Comparison of ENCODE assay signal across 19 cellular contexts in the genomic region with DNA sequence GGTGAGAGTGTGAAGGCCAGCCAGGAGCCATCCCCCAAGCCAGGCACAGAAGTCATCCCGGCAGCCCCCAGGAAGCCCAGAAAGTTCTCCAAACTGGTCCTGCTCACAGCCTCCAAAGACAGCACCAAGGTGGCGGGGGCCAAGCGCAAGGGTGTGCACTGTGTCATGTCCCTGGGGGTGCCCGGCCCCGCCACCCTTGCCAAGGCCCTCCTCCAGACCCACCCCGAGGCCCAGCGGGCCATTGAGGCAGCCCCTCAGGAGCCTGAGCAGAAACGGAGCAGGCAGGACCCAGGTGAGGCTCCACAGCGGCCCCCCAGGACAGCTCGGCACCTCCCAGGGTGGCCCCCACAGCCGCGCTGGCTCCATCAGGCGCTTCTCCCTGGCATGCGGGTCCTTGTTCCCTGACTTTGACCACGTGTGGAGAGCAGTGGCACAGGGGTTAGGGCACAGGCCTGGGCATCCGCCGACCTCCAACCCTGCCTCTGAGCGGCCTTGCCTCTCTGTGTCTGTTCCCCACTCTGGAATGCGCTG. TPM values are rescaled to one million over a fixed set of nuclear protein-coding genes. Genes with fewer than 3 reads are reported as not detected.
DNase-seq lines count a peak whose midpoint lies in the region; ATAC-seq, FAIRE-seq and TF ChIP-seq lines count a peak whose summit lies in the region.
"Had no signal": no experiment of that assay in that cellular context is flagged by ENCODE, and none has a peak within 500 bp of the region (broad histone marks: within the 10 kb centered on the region; RNA-seq: fewer than 3 reads in every experiment).

No MANE protein-coding gene starts in this region.

- H3K27me3 ChIP-seq in H7 (ENCODE audit: control insufficient read depth, insufficient read depth, low read length) (no peaks in the 10 kb centered on the region), HepG2 (ENCODE audit: control insufficient read depth in 1 of 2, insufficient read depth in 2 of 2, low read length in 2 of 2) (no peaks in the 10 kb centered on the region)

- no peaks in the 10 kb centered on the region for H3K36me3 Mint-ChIP-seq in activated B cell treated with CpG ODN at 0.5 μM for 24 hours (ENCODE audit: low read depth)
- H3K36me3 Mint-ChIP-seq in stimulated activated naive B cell treated with anti-CD40 and anti-IgM and Interleukin-4, amounts not matched to agents 10 μg/mL and 1 μg/mL and 100 μg/mL, for 72 hours, result peaks cover 15 to 21% of the 10 kb centered on the region in 2 donors
- H3K36me3 Mint-ChIP-seq in activated CD8-positive, alpha-beta memory T cell treated with anti-CD3 and anti-CD28 coated beads, Interleukin-2, amount 10 ng/mL, durations not matched to agents 7 days and 5 days, result no peaks in the 10 kb centered on the region

- no peaks in the 10 kb centered on the region for H3K27me3 Mint-ChIP-seq in activated B cell treated with CpG ODN at 0.5 μM for 24 hours
- no peaks in the 10 kb centered on the region for H3K27me3 Mint-ChIP-seq in stimulated activated naive B cell treated with anti-CD40 and anti-IgM and Interleukin-4, amounts not matched to agents 10 μg/mL and 1 μg/mL and 100 μg/mL, for 72 hours
- no peaks in the 10 kb centered on the region for H3K27me3 Mint-ChIP-seq in activated CD8-positive, alpha-beta memory T cell treated with anti-CD3 and anti-CD28 coated beads, Interleukin-2, amount 10 ng/mL, durations not matched to agents 7 days and 5 days

- BruUV-seq in HepG2 (replicated peaks; lab: Mats Ljungman, UMichigan), result no TSS peak

- FAIRE-seq in HepG2 (lab: Jason Lieb, UNC), result no peak
- FAIRE-seq: A549 had no signal

- TF ChIP-seq EP300 in HepG2 (IDR thresholded peaks at IDR 0.05; ENCODE audit: low read depth in 2 of 2, low read length in 2 of 2) (no peak), HepG2 (CRISPR knock-in tag; IDR thresholded peaks at IDR 0.05; ENCODE audit: borderline replicate concordance) (no peak)

- H3K9me3 ChIP-seq in HepG2 (ENCODE audit: low read length), result no peaks in the 10 kb centered on the region
- H3K9me3 ChIP-seq: A549, HAP-1 had no signal

- no peak overlapping the region for H3K27ac ChIP-seq in HepG2 (ENCODE audit: extremely low read length, insufficient read depth, low read length)
- H3K27ac ChIP-seq: C4-2B had no signal

- peak overlapping the region; percentile 69 for H3K27ac Mint-ChIP-seq in activated B cell treated with CpG ODN at 0.5 μM for 24 hours
- peak overlapping the region; percentile 94 for H3K27ac Mint-ChIP-seq in stimulated activated naive B cell treated with anti-CD40 and anti-IgM and Interleukin-4, amounts not matched to agents 10 μg/mL and 1 μg/mL and 100 μg/mL, for 72 hours
- H3K27ac Mint-ChIP-seq in activated CD8-positive, alpha-beta memory T cell treated with anti-CD3 and anti-CD28 coated beads, Interleukin-2, amount 10 ng/mL, durations not matched to agents 7 days and 5 days, result no peak overlapping the region

- H2AFZ ChIP-seq in HepG2 (ENCODE audit: low read length), result no peak overlapping the region

- ATAC-seq in activated B cell treated with CpG ODN at 0.5 μM for 24 hours (ENCODE audit: low read depth) (no peak), HepG2 (no peak), GM19467 (IDR thresholded peaks at IDR 0.05; ENCODE audit: unreplicated experiment) (no peak), HG03175 (IDR thresholded peaks at IDR 0.05; ENCODE audit: unreplicated experiment) (no peak)
- no peak for ATAC-seq in stimulated activated naive B cell treated with anti-CD40 and anti-IgM and Interleukin-4, amounts not matched to agents 10 μg/mL and 1 μg/mL and 100 μg/mL, for 72 hours (replicated peaks)
- no peak for ATAC-seq in activated CD8-positive, alpha-beta memory T cell treated with anti-CD3 and anti-CD28 coated beads, Interleukin-2, amount 10 ng/mL, durations not matched to agents 7 days and 5 days

- no peak overlapping the region for H3K4me3 ChIP-seq in H7 (ENCODE audit: insufficient read depth, low read depth, low read length)
- H3K4me3 ChIP-seq in HepG2 (replicated peaks in 1 of 3; ENCODE audit: insufficient read depth in 1 of 3, low read depth in 2 of 3, low read length in 3 of 3), result no peak overlapping the region
- H3K4me3 ChIP-seq: A549, HAP-1 had no signal

- CTCF ChIA-PET in activated B cell treated with CpG ODN at 0.5 μM for 24 hours (lab: Charles Lee), result interaction anchor here (0.8 to 1.3 kb wide), 6 partner anchors 11 to 30 kb away, joined by 3 to 8 read pairs (median 4); partner anchors contain the start of gene FLYWCH2
- CTCF ChIA-PET in HepG2 (lab: Yijun Ruan, JAX; ENCODE audit: low intra/inter-chr PET ratio, low total read pairs), result no interaction called here
- CTCF ChIA-PET in activated CD8-positive, alpha-beta memory T cell treated with anti-CD3 and anti-CD28 coated beads, Interleukin-2, amount 10 ng/mL, durations not matched to agents 7 days and 5 days (lab: Charles Lee), result no interaction called here

- POLR2A ChIA-PET in activated B cell treated with CpG ODN at 0.5 μM for 24 hours (lab: Charles Lee) (interaction anchor here (0.6 to 1.5 kb wide), 7 partner anchors 8 to 554 kb away, joined by 7 to 26 read pairs (median 10); partner anchors contain the start of genes FLYWCH1, FLYWCH2 and SRRM2), HepG2 (lab: Yijun Ruan, JAX) (interaction anchor here (1.5 to 3.2 kb wide), 2 partner anchors 9 to 13 kb away, joined by 5 to 15 read pairs; partner anchors contain the start of gene FLYWCH2)

- DNase-seq in H7, result peak; percentile 33
- no peak for DNase-seq in activated B cell treated with CpG ODN at 0.5 μM for 24 hours
- DNase-seq in HepG2 (ENCODE audit: low spot score), result no peak
- no peak for DNase-seq in stimulated activated naive B cell treated with anti-CD40 and anti-IgM and Interleukin-4, amounts not matched to agents 10 μg/mL and 1 μg/mL and 100 μg/mL, for 72 hours
- no peak for DNase-seq in activated CD8-positive, alpha-beta memory T cell treated with anti-CD3 and anti-CD28 coated beads, Interleukin-2, amount 10 ng/mL, durations not matched to agents 7 days and 5 days
- DNase-seq: DMS79, NCI-H1417 treated with DMSO at 0.1 percent for 48 hours, NCI-H187 treated with DMSO at 0.1 percent for 48 hours, NCI-H345, NCI-H524 treated with DMSO at 0.1 percent for 48 hours, PC-3, RPMI8226, SIG-M5 had no signal

- H3K9ac ChIP-seq in HepG2 (ENCODE audit: insufficient read depth, low read depth, low read length), result no peak overlapping the region

- intact Hi-C loops in activated B cell treated with CpG ODN at 0.5 μM for 24 hours (cut with micrococcal nuclease) (loop anchor here (1.0 to 2.0 kb wide), 4 partner anchors 9 to 28 kb away; partner anchors contain the start of genes FLYWCH1 and FLYWCH2), HepG2 (cut with micrococcal nuclease; ENCODE audit: unreplicated experiment) (no loop called here)

- no peak for TF ChIP-seq CTCF in activated B cell treated with CpG ODN at 0.5 μM for 24 hours (IDR thresholded peaks at IDR 0.05)
- no peak for TF ChIP-seq CTCF in HepG2 (CRISPR knock-in tag; IDR thresholded peaks at IDR 0.05)

- H3K36me3 ChIP-seq in H7 (replicated peaks; ENCODE audit: control insufficient read depth, insufficient read depth, low read length) (peaks cover 2% of the 10 kb centered on the region), HepG2 (replicated peaks in 1 of 2; ENCODE audit: control insufficient read depth in 1 of 2, insufficient read depth in 2 of 2, low read length in 2 of 2) (peaks cover 2 to 4% of the 10 kb centered on the region in 2 experiments; a peak in 2 of 5 replicates)

- in situ Hi-C loops in HepG2 (cut with HindIII; ENCODE audit: extremely low pct_ligation_motif_present, low pct_unique_long_range_greater_than_20kb), result no loop called here

- 100% methylated on average over 4 of the region's 19 CpGs for WGBS in HepG2 (ENCODE audit: low lambda C conversion rate)

- no peak for TF ChIP-seq POLR2A in HepG2 (IDR thresholded peaks at IDR 0.05; ENCODE audit: insufficient read depth in 1 of 2, low read depth in 2 of 2, low read length in 2 of 2)

- H3K4me3 Mint-ChIP-seq in activated B cell treated with CpG ODN at 0.5 μM for 24 hours, result peak overlapping the region; percentile 55
- peak overlapping the region; percentile 37 to 56 for H3K4me3 Mint-ChIP-seq in stimulated activated naive B cell treated with anti-CD40 and anti-IgM and Interleukin-4, amounts not matched to agents 10 μg/mL and 1 μg/mL and 100 μg/mL, for 72 hours
- no peak overlapping the region for H3K4me3 Mint-ChIP-seq in activated CD8-positive, alpha-beta memory T cell treated with anti-CD3 and anti-CD28 coated beads, Interleukin-2, amount 10 ng/mL, durations not matched to agents 7 days and 5 days

- no peak overlapping the region for H3K4me2 ChIP-seq in HepG2 (ENCODE audit: low read depth, low read length)

- H3K4me1 ChIP-seq in HepG2 (ENCODE audit: insufficient read depth, low read length), result peaks cover 46% of the 10 kb centered on the region
- H3K4me1 ChIP-seq: HAP-1 had no signal

- H3K79me2 ChIP-seq in HepG2 (ENCODE audit: insufficient read depth, low read length), result no peaks in the 10 kb centered on the region

- no peaks in the 10 kb centered on the region; the same call in 1 of the 2 replicates for H4K20me1 ChIP-seq in HepG2 (ENCODE audit: insufficient read depth, low read length)

- H3K9me3 Mint-ChIP-seq in activated B cell treated with CpG ODN at 0.5 μM for 24 hours, result no peaks in the 10 kb centered on the region
- no peaks in the 10 kb centered on the region for H3K9me3 Mint-ChIP-seq in stimulated activated naive B cell treated with anti-CD40 and anti-IgM and Interleukin-4, amounts not matched to agents 10 μg/mL and 1 μg/mL and 100 μg/mL, for 72 hours
- no peaks in the 10 kb centered on the region for H3K9me3 Mint-ChIP-seq in activated CD8-positive, alpha-beta memory T cell treated with anti-CD3 and anti-CD28 coated beads, Interleukin-2, amount 10 ng/mL, durations not matched to agents 7 days and 5 days (ENCODE audit: low read depth)

- TF ChIP-seq RAD21 in HepG2 (CRISPR knock-in tag; IDR thresholded peaks at IDR 0.05), result no peak

- H3K4me1 Mint-ChIP-seq in activated B cell treated with CpG ODN at 0.5 μM for 24 hours, result peaks cover 17% of the 10 kb centered on the region
- H3K4me1 Mint-ChIP-seq in stimulated activated naive B cell treated with anti-CD40 and anti-IgM and Interleukin-4, amounts not matched to agents 10 μg/mL and 1 μg/mL and 100 μg/mL, for 72 hours, result peaks cover 18 to 29% of the 10 kb centered on the region in 2 donors
- no peaks in the 10 kb centered on the region for H3K4me1 Mint-ChIP-seq in activated CD8-positive, alpha-beta memory T cell treated with anti-CD3 and anti-CD28 coated beads, Interleukin-2, amount 10 ng/mL, durations not matched to agents 7 days and 5 days

RNA-seq across cellular contexts. Expression of gene FLYWCH2, which starts 13.5 kb away (rescaled TPM):
- 55.2 and 94.1 TPM in 2 replicates for total RNA-seq in H7 (2014; rRNA removed; shearing (Covaris generic))
- 19.4 and 20.3 TPM in 2 replicates for total RNA-seq in activated B cell treated with CpG ODN at 0.5 μM for 24 hours
- 19.8 and 20.2 TPM in 2 replicates for total RNA-seq in HepG2 (2016; rRNA removed; fragmentation: Illumina TruSeq; extraction: Trizol)
- 13.2 and 27.5 TPM in 2 replicates for total RNA-seq in HepG2 (2016; cell fraction: cytosol; rRNA removed; fragmentation: Illumina TruSeq; extraction: Trizol; ENCODE audit: low read depth)
- total RNA-seq in HepG2 (2016; cell fraction: insoluble cytoplasmic fraction; rRNA removed; fragmentation: Illumina TruSeq; extraction: Trizol), result 17.6 and 22.1 TPM in 2 replicates
- 15.1 and 28.9 TPM in 2 replicates for total RNA-seq in HepG2 (2016; cell fraction: membrane; rRNA removed; fragmentation: Illumina TruSeq; extraction: Trizol)
- 7.3 and 8.3 TPM in 2 replicates for total RNA-seq in HepG2 (2016; cell fraction: nucleus; rRNA removed; fragmentation: Illumina TruSeq; extraction: Trizol)
- polyA plus RNA-seq in HepG2 (2011; rRNA removed), result 16.9 and 17.3 TPM in 2 replicates
- polyA plus RNA-seq in HepG2 (2011; cell fraction: cytosol; rRNA removed), result 20.3 and 34.0 TPM in 2 replicates
- polyA plus RNA-seq in HepG2 (2011; cell fraction: nucleus; rRNA removed), result 18.3 and 20.0 TPM in 2 replicates
- 10.2 and 14.8 TPM in 2 replicates for polyA plus RNA-seq in HepG2 (2012)
- polyA plus RNA-seq in HepG2 (2016; cell fraction: cytosol; fragmentation: Illumina TruSeq; extraction: Trizol; ENCODE audit: low read depth), result 15.2 and 26.7 TPM in 2 replicates
- 21.6 and 24.2 TPM in 2 replicates for polyA plus RNA-seq in HepG2 (2016; cell fraction: insoluble cytoplasmic fraction; fragmentation: Illumina TruSeq; extraction: Trizol; ENCODE audit: low read depth)
- polyA plus RNA-seq in HepG2 (2016; cell fraction: membrane; fragmentation: Illumina TruSeq; extraction: Trizol; ENCODE audit: low read depth), result 15.5 and 29.2 TPM in 2 replicates
- polyA plus RNA-seq in HepG2 (2016; cell fraction: nucleus; fragmentation: Illumina TruSeq; extraction: Trizol; ENCODE audit: insufficient read depth, low read depth), result 16.2 and 16.3 TPM in 2 replicates
- 9.8 and 35.9 TPM in 2 replicates for polyA minus RNA-seq in HepG2 (2011; rRNA and poly(A)+ RNA removed; ENCODE audit: low replicate concordance)
- 10.9 and 11.7 TPM in 2 replicates for polyA minus RNA-seq in HepG2 (2011; cell fraction: cytosol; rRNA and poly(A)+ RNA removed)
- polyA minus RNA-seq in HepG2 (2011; cell fraction: nucleus; rRNA and poly(A)+ RNA removed), result 4.0 and 4.9 TPM in 2 replicates
- total RNA-seq in activated CD8-positive, alpha-beta memory T cell treated with anti-CD3 and anti-CD28 coated beads, Interleukin-2, amount 10 ng/mL, durations not matched to agents 7 days and 5 days, result 10 to 100 TPM; 19.6 to 19.7 TPM

RNA-seq across cellular contexts. Expression of gene FLYWCH1, which starts 15.2 kb away (rescaled TPM):
- 22.7 and 33.5 TPM in 2 replicates for total RNA-seq in H7 (2014; rRNA removed; shearing (Covaris generic))
- total RNA-seq in activated B cell treated with CpG ODN at 0.5 μM for 24 hours, result 53.5 and 59.9 TPM in 2 replicates
- 9.9 and 12.4 TPM in 2 replicates for total RNA-seq in HepG2 (2016; rRNA removed; fragmentation: Illumina TruSeq; extraction: Trizol)
- total RNA-seq in HepG2 (2016; cell fraction: cytosol; rRNA removed; fragmentation: Illumina TruSeq; extraction: Trizol; ENCODE audit: low read depth), result 2.1 and 2.4 TPM in 2 replicates
- total RNA-seq in HepG2 (2016; cell fraction: insoluble cytoplasmic fraction; rRNA removed; fragmentation: Illumina TruSeq; extraction: Trizol), result 7.4 and 12.0 TPM in 2 replicates
- 5.7 and 6.7 TPM in 2 replicates for total RNA-seq in HepG2 (2016; cell fraction: membrane; rRNA removed; fragmentation: Illumina TruSeq; extraction: Trizol)
- 7.5 and 8.9 TPM in 2 replicates for total RNA-seq in HepG2 (2016; cell fraction: nucleus; rRNA removed; fragmentation: Illumina TruSeq; extraction: Trizol)
- polyA plus RNA-seq in HepG2 (2011; rRNA removed), result 7.3 and 11.3 TPM in 2 replicates
- polyA plus RNA-seq in HepG2 (2011; cell fraction: cytosol; rRNA removed), result 7.4 and 13.0 TPM in 2 replicates
- 19.4 and 20.7 TPM in 2 replicates for polyA plus RNA-seq in HepG2 (2011; cell fraction: nucleus; rRNA removed)
- polyA plus RNA-seq in HepG2 (2012), result 4.8 and 9.8 TPM in 2 replicates
- 1.4 and 1.7 TPM in 2 replicates for polyA plus RNA-seq in HepG2 (2016; cell fraction: cytosol; fragmentation: Illumina TruSeq; extraction: Trizol; ENCODE audit: low read depth)
- polyA plus RNA-seq in HepG2 (2016; cell fraction: insoluble cytoplasmic fraction; fragmentation: Illumina TruSeq; extraction: Trizol; ENCODE audit: low read depth), result 9.4 and 11.6 TPM in 2 replicates
- 5.2 and 5.3 TPM in 2 replicates for polyA plus RNA-seq in HepG2 (2016; cell fraction: membrane; fragmentation: Illumina TruSeq; extraction: Trizol; ENCODE audit: low read depth)
- 18.2 and 22.5 TPM in 2 replicates for polyA plus RNA-seq in HepG2 (2016; cell fraction: nucleus; fragmentation: Illumina TruSeq; extraction: Trizol; ENCODE audit: insufficient read depth, low read depth)
- polyA minus RNA-seq in HepG2 (2011; rRNA and poly(A)+ RNA removed; ENCODE audit: low replicate concordance), result 19.9 and 35.0 TPM in 2 replicates
- 6.9 and 10.6 TPM in 2 replicates for polyA minus RNA-seq in HepG2 (2011; cell fraction: cytosol; rRNA and poly(A)+ RNA removed)
- 6.5 and 7.6 TPM in 2 replicates for polyA minus RNA-seq in HepG2 (2011; cell fraction: nucleus; rRNA and poly(A)+ RNA removed)
- total RNA-seq in activated CD8-positive, alpha-beta memory T cell treated with anti-CD3 and anti-CD28 coated beads, Interleukin-2, amount 10 ng/mL, durations not matched to agents 7 days and 5 days, result 10 to 100 TPM; 52.7 to 58.1 TPM

RNA-seq across cellular contexts. Expression of gene PRSS22, which starts 38.6 kb away (rescaled TPM):
- total RNA-seq in H7 (2014; rRNA removed; shearing (Covaris generic)), result 0.80 and 0.85 TPM in 2 replicates
- total RNA-seq in activated B cell treated with CpG ODN at 0.5 μM for 24 hours (not detected in 2 replicates), HepG2 (2016; rRNA removed; fragmentation: Illumina TruSeq; extraction: Trizol) (0.24 TPM in 1 of 2 replicates, not detected in the other)
- not detected in 2 replicates for total RNA-seq in HepG2 (2016; cell fraction: cytosol; rRNA removed; fragmentation: Illumina TruSeq; extraction: Trizol; ENCODE audit: low read depth)
- 0.15 TPM in 1 of 2 replicates, not detected in the other for total RNA-seq in HepG2 (2016; cell fraction: insoluble cytoplasmic fraction; rRNA removed; fragmentation: Illumina TruSeq; extraction: Trizol)
- not detected in 2 replicates for total RNA-seq in HepG2 (2016; cell fraction: membrane; rRNA removed; fragmentation: Illumina TruSeq; extraction: Trizol)
- not detected in 2 replicates for total RNA-seq in HepG2 (2016; cell fraction: nucleus; rRNA removed; fragmentation: Illumina TruSeq; extraction: Trizol)
- 0.24 and 0.32 TPM in 2 replicates for polyA plus RNA-seq in HepG2 (2011; rRNA removed)
- 0.26 and 0.27 TPM in 2 replicates for polyA plus RNA-seq in HepG2 (2011; cell fraction: cytosol; rRNA removed)
- polyA plus RNA-seq in HepG2 (2011; cell fraction: nucleus; rRNA removed), result 0.87 and 0.88 TPM in 2 replicates
- not detected in 2 replicates for polyA plus RNA-seq in HepG2 (2012)
- polyA plus RNA-seq in HepG2 (2016; cell fraction: cytosol; fragmentation: Illumina TruSeq; extraction: Trizol; ENCODE audit: low read depth), result not detected in 2 replicates
- not detected in 2 replicates for polyA plus RNA-seq in HepG2 (2016; cell fraction: insoluble cytoplasmic fraction; fragmentation: Illumina TruSeq; extraction: Trizol; ENCODE audit: low read depth)
- not detected in 2 replicates for polyA plus RNA-seq in HepG2 (2016; cell fraction: membrane; fragmentation: Illumina TruSeq; extraction: Trizol; ENCODE audit: low read depth)
- polyA plus RNA-seq in HepG2 (2016; cell fraction: nucleus; fragmentation: Illumina TruSeq; extraction: Trizol; ENCODE audit: insufficient read depth, low read depth), result 0.57 TPM in 1 of 2 replicates, not detected in the other
- polyA minus RNA-seq in HepG2 (2011; rRNA and poly(A)+ RNA removed; ENCODE audit: low replicate concordance), result 0.42 and 1.0 TPM in 2 replicates
- not detected in 2 replicates for polyA minus RNA-seq in HepG2 (2011; cell fraction: cytosol; rRNA and poly(A)+ RNA removed)
- polyA minus RNA-seq in HepG2 (2011; cell fraction: nucleus; rRNA and poly(A)+ RNA removed), result not detected in 2 replicates
- not detected for total RNA-seq in activated CD8-positive, alpha-beta memory T cell treated with anti-CD3 and anti-CD28 coated beads, Interleukin-2, amount 10 ng/mL, durations not matched to agents 7 days and 5 days
- total RNA-seq: MCF 10A had no signal
